8 cellular contexts compared by ENCODE assay signal in genomic region chr10:110672580-110672919, GRCh38. TPM values are rescaled to one million over a fixed set of nuclear protein-coding genes. Genes with fewer than 3 reads are reported as not detected.
DNase-seq lines count a peak whose midpoint lies in the region; ATAC-seq, FAIRE-seq and TF ChIP-seq lines count a peak whose summit lies in the region.

No MANE protein-coding gene starts in this region.

- peaks cover 50% of the 10 kb centered on the region for H3K27me3 Mint-ChIP-seq in activated T-helper 2 cell treated with anti-CD3 and anti-CD28 coated beads, Interferon-gamma antibody, Interleukin-2, Interleukin-4, amounts not matched to agents 10 μg/mL and 5 μg/mL and 100 μg/mL, durations not matched to agents 14 hours and 24 hours and 36 hours (ENCODE audit: low read depth)

- peak; percentile 42 for ATAC-seq in GM18907 (IDR thresholded peaks at IDR 0.05; ENCODE audit: unreplicated experiment)
- ATAC-seq in HG02973 (IDR thresholded peaks at IDR 0.05; ENCODE audit: unreplicated experiment) = peak; percentile 20
- no peak for ATAC-seq in thoracic aorta (ENCODE audit: insufficient number of reproducible peaks, low FRiP score, low read depth)

- no peak for FAIRE-seq in kidney (lab: Jason Lieb, UNC)

- peaks cover 2% of the 10 kb centered on the region for H3K4me1 Mint-ChIP-seq in activated T-helper 2 cell treated with anti-CD3 and anti-CD28 coated beads, Interferon-gamma antibody, Interleukin-2, Interleukin-4, amounts not matched to agents 10 μg/mL and 5 μg/mL and 100 μg/mL, durations not matched to agents 14 hours and 24 hours and 36 hours (ENCODE audit: low read depth)

- H3K36me3 ChIP-seq in kidney (ENCODE audit: control insufficient read depth in 1 of 2, insufficient read depth in 2 of 2, low read length in 2 of 2) (no peaks in the 10 kb centered on the region), thoracic aorta (no peaks in the 10 kb centered on the region), SJCRH30 (no peaks in the 10 kb centered on the region; the same call in none of the 2 replicates)

- H3K9ac ChIP-seq in kidney (ENCODE audit: low read length in 2 of 2) = peak overlapping the region; percentile 27 to 49

- H3K4me3 ChIP-seq in kidney (ENCODE audit: low read length in 2 of 2) = peak overlapping the region; percentile 68 to 72
- H3K4me3 ChIP-seq in thoracic aorta = peak overlapping the region; percentile 72
- no peak overlapping the region for H3K4me3 ChIP-seq in SJCRH30

- intact Hi-C loops in activated T-helper 2 cell treated with anti-CD3 and anti-CD28 coated beads, Interferon-gamma antibody, Interleukin-2, Interleukin-4, amounts not matched to agents 10 μg/mL and 5 μg/mL and 100 μg/mL, durations not matched to agents 14 hours and 24 hours and 36 hours (cut with micrococcal nuclease) = loop anchor here (1.0 to 2.0 kb wide), 3 partner anchors 22 to 368 kb away; partner anchors contain the start of gene SMNDC1
- intact Hi-C loops in kidney (cut with DNase I) = no loop called here

- H3K27ac Mint-ChIP-seq in activated T-helper 2 cell treated with anti-CD3 and anti-CD28 coated beads, Interferon-gamma antibody, Interleukin-2, Interleukin-4, amounts not matched to agents 10 μg/mL and 5 μg/mL and 100 μg/mL, durations not matched to agents 14 hours and 24 hours and 36 hours = no peak overlapping the region

- H3K27ac ChIP-seq in kidney (ENCODE audit: low read depth in 2 of 2, low read length in 2 of 2) (peak overlapping the region in 1 of 2 donors; percentile 47), thoracic aorta (peak overlapping the region; percentile 35 to 77), SJCRH30 (no peak overlapping the region)

- no peaks in the 10 kb centered on the region for H3K36me3 Mint-ChIP-seq in activated T-helper 2 cell treated with anti-CD3 and anti-CD28 coated beads, Interferon-gamma antibody, Interleukin-2, Interleukin-4, amounts not matched to agents 10 μg/mL and 5 μg/mL and 100 μg/mL, durations not matched to agents 14 hours and 24 hours and 36 hours (ENCODE audit: low read depth)

- H3K9me3 Mint-ChIP-seq in activated T-helper 2 cell treated with anti-CD3 and anti-CD28 coated beads, Interferon-gamma antibody, Interleukin-2, Interleukin-4, amounts not matched to agents 10 μg/mL and 5 μg/mL and 100 μg/mL, durations not matched to agents 14 hours and 24 hours and 36 hours = no peaks in the 10 kb centered on the region

- peak overlapping the region; percentile 84 for H3K4me3 Mint-ChIP-seq in activated T-helper 2 cell treated with anti-CD3 and anti-CD28 coated beads, Interferon-gamma antibody, Interleukin-2, Interleukin-4, amounts not matched to agents 10 μg/mL and 5 μg/mL and 100 μg/mL, durations not matched to agents 14 hours and 24 hours and 36 hours (ENCODE audit: low read depth)

- no peak for TF ChIP-seq CTCF in kidney (IDR thresholded peaks at IDR 0.05; ENCODE audit: borderline replicate concordance, extremely low read depth, insufficient read depth)
- TF ChIP-seq CTCF in thoracic aorta (IDR thresholded peaks at IDR 0.05) = no peak

- H3K4me1 ChIP-seq in kidney (ENCODE audit: control insufficient read depth in 1 of 2, insufficient read depth in 1 of 2, low read depth in 1 of 2, low read length in 2 of 2) = no peaks in the 10 kb centered on the region
- H3K4me1 ChIP-seq in thoracic aorta (ENCODE audit: control insufficient read depth in 1 of 2, low read depth in 2 of 2) = peaks cover 0 to 15% of the 10 kb centered on the region in 2 donors
- H3K4me1 ChIP-seq in SJCRH30 = peaks cover 16% of the 10 kb centered on the region

- H3K27me3 ChIP-seq in thoracic aorta (replicated peaks; ENCODE audit: insufficient read depth) (no peaks in the 10 kb centered on the region), SJCRH30 (no peaks in the 10 kb centered on the region)

- no peak for DNase-seq in activated T-helper 2 cell treated with anti-CD3 and anti-CD28 coated beads, Interferon-gamma antibody, Interleukin-2, Interleukin-4, amounts not matched to agents 10 μg/mL and 5 μg/mL and 100 μg/mL, durations not matched to agents 14 hours and 24 hours and 36 hours (ENCODE audit: low spot score)
- no peak for DNase-seq in kidney
- DNase-seq in thoracic aorta (ENCODE audit: low spot score) = no peak
- no peak for DNase-seq in SJCRH30
- no peak for DNase-seq in dermis blood vessel endothelial cell
- DNase-seq in HK-2 (ENCODE audit: unreplicated experiment) = no peak

- H3K9me3 ChIP-seq in kidney (ENCODE audit: control insufficient read depth in 1 of 2, low read length in 2 of 2) = no peaks in the 10 kb centered on the region
- no peaks in the 10 kb centered on the region for H3K9me3 ChIP-seq in thoracic aorta
- H3K9me3 ChIP-seq in SJCRH30 (replicated peaks) = no peaks in the 10 kb centered on the region

RNA-seq across cellular contexts. Expression of gene RBM20, which starts 28.4 kb away (rescaled TPM):
- total RNA-seq in activated T-helper 2 cell treated with anti-CD3 and anti-CD28 coated beads, Interferon-gamma antibody, Interleukin-2, Interleukin-4, amounts not matched to agents 10 μg/mL and 5 μg/mL and 100 μg/mL, durations not matched to agents 14 hours and 24 hours and 36 hours = 0.02 TPM in 1 of 2 replicates, not detected in the other
- total RNA-seq in kidney = 2.1 TPM
- polyA plus RNA-seq in kidney (ENCODE audit: insufficient read depth, low read depth, low replicate concordance) = 0.88 TPM
- total RNA-seq in thoracic aorta = 10 to 100 TPM in 1 of 2 donors, 1 to 10 TPM in 1; 7.8 to 13.9 TPM
- 11.1 and 12.4 TPM in 2 replicates for total RNA-seq in SJCRH30 (2014; rRNA removed; shearing (Covaris generic))
- 4.6 and 5.3 TPM in 2 replicates for total RNA-seq in dermis blood vessel endothelial cell
